11 cellular contexts compared by ENCODE assay signal in the genomic region with DNA sequence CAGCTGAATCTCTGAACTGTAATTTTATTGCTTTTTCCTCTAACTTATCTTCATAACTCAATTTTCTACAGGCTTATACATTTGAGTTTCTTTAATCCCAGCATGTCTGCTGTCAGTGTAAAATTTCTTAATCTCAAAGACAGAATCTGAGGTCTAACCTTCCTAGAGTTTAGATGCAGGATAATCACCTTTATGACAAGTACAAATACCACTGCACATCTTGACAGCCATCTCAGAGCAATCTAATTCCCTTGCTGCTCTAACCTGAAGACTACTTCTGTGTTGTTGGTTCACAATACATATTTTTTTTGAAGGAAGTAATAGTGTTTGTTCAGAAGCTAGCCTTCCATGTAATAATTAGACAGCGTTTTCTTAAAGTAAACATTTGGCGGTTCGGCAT.
"Had no signal": no experiment of that assay in that cellular context is flagged by ENCODE, and none has a peak within 500 bp of the region (broad histone marks: within the 10 kb centered on the region; RNA-seq: fewer than 3 reads in every experiment).

No MANE protein-coding gene starts in this region.

- ATAC-seq: activated naive CD4-positive, alpha-beta T cell treated with anti-CD3 and anti-CD28 coated beads, Interleukin-2, amount 50 U/mL, for 72 hours; activated naive CD8-positive, alpha-beta T cell treated with anti-CD3 and anti-CD28 coated beads, Interleukin-2, amount 50 U/mL, for 24 hours; activated T-cell treated with anti-CD3 and anti-CD28 coated beads, Interleukin-2, amount 50 U/mL, for 4 hours; activated T-cell treated with anti-CD3 and anti-CD28 coated beads, Interleukin-2, amount 50 U/mL, for 72 hours; activated T-helper 17 cell treated with anti-CD3 and anti-CD28 coated beads, Interleukin-2, amount 50 U/mL, for 72 hours; body of pancreas had no signal

- H3K36me3 ChIP-seq: adrenal gland, ascending aorta, brain microvascular endothelial cell, breast epithelium, cardiac muscle cell had no signal

- H3K9me3 ChIP-seq: adrenal gland, ascending aorta, body of pancreas, breast epithelium had no signal

- H3K4me3 ChIP-seq: adrenal gland, ascending aorta, body of pancreas, breast epithelium, cardiac muscle cell had no signal

- H3K27ac ChIP-seq: adrenal gland, ascending aorta, body of pancreas, brain microvascular endothelial cell, breast epithelium, cardiac muscle cell had no signal

- H3K27me3 ChIP-seq: adrenal gland, ascending aorta, body of pancreas, brain microvascular endothelial cell, breast epithelium, cardiac muscle cell had no signal
